ENCODE assay signal across 8 cellular contexts in the genomic region with DNA sequence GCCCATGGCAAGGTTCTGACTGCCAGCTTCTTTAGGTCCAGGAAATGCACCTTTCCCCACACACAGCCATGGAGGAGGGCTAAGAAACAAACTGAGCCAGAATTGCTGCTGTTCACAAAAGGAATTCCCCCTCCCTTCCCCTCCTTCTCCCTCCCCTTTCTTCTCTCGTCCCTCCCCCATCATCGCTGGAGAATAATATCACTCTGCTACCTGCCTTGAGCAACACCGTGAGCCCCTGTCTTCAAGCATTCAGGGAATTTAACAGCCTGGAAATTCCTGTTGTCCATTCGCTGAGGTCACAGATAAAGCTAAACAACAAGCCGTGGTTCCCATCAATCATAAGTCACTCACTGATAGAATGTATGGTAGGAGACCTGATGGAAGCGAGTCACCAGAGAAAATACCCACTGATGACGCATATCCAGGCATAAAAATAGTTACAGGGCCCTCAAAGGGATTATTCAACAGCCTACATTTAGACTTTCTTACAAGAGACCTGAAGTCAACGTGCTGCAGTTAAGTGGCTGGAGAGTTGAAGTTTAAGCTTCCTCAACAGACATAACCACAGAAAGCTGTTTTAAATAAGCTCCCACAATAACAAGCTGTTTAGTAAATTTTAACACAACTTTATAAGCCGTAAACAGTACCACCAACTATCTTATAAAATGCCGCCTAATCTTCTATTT. TPM values are rescaled to one million over a fixed set of nuclear protein-coding genes. Genes with fewer than 3 reads are reported as not detected.
DNase-seq lines count a peak whose midpoint lies in the region; ATAC-seq and TF ChIP-seq lines count a peak whose summit lies in the region.

No MANE protein-coding gene starts in this region.

- H3K4me1 ChIP-seq in ACC112 (ENCODE audit: control insufficient read depth, insufficient read depth, low read length, unreplicated experiment) (peaks cover 49% of the 10 kb centered on the region), gastroesophageal sphincter (peaks cover 8 to 56% (median 15%) of the 10 kb centered on the region in 3 donors)

- H3K4me3 Mint-ChIP-seq in osteocyte (ENCODE audit: unreplicated experiment) = peak overlapping the region; percentile 89

- peak; percentile 51 for DNase-seq in NOMO-1 treated with dmso at 0.1 percent for 144 hours (lab: John Stamatoyannopoulos, UW; ENCODE audit: unreplicated experiment)
- peak; percentile 15 for DNase-seq in activated effector memory CD4-positive, alpha-beta T cell treated with Interleukin-2 at 50 U/mL for 16 hours
- no peak for DNase-seq in osteocyte (ENCODE audit: extremely low spot score, unreplicated experiment)
- no peak for DNase-seq in mesenteric fat pad (ENCODE audit: low spot score)

- H2AFZ ChIP-seq in ACC112 (ENCODE audit: low read length, unreplicated experiment) = peak overlapping the region; percentile 6

- H3K4me1 Mint-ChIP-seq in osteocyte (ENCODE audit: unreplicated experiment) = peaks cover 53% of the 10 kb centered on the region

- peak; percentile 12 for TF ChIP-seq EP300 in gastroesophageal sphincter (IDR thresholded peaks at IDR 0.05)

- peak overlapping the region; percentile 62 for H3K4me3 ChIP-seq in ACC112 (ENCODE audit: low read depth, low read length)
- peak overlapping the region; percentile 40 to 48 for H3K4me3 ChIP-seq in gastroesophageal sphincter

- no peaks in the 10 kb centered on the region for H3K9me3 ChIP-seq in gastroesophageal sphincter

- H3K79me2 ChIP-seq in ACC112 (ENCODE audit: control insufficient read depth, insufficient read depth, low read length, unreplicated experiment) = peaks cover 48% of the 10 kb centered on the region

- WGBS in gastroesophageal sphincter (ENCODE audit: low coverage in 1 of 2), 2 donors = 13 to 28% methylated on average over 10 of the region's 10 CpGs

- H3K27me3 ChIP-seq in ACC112 (ENCODE audit: insufficient read depth, low read length) = no peaks in the 10 kb centered on the region
- H3K27me3 ChIP-seq in gastroesophageal sphincter = no peaks in the 10 kb centered on the region

- ATAC-seq in GM18511 (IDR thresholded peaks at IDR 0.05; ENCODE audit: unreplicated experiment) (peak; percentile 81), HG02970 (IDR thresholded peaks at IDR 0.05; ENCODE audit: low FRiP score, unreplicated experiment) (peak; percentile 61), gastroesophageal sphincter (peak; percentile 82)

- H3K27ac ChIP-seq in ACC112 (ENCODE audit: low read depth, low read length) (peak overlapping the region; percentile 95), gastroesophageal sphincter (peak overlapping the region; percentile 15 to 78 (median 69))

- no peaks in the 10 kb centered on the region for H3K36me3 Mint-ChIP-seq in osteocyte (ENCODE audit: unreplicated experiment)

- H3K36me3 ChIP-seq in ACC112 (ENCODE audit: insufficient read depth, low read length) (no peaks in the 10 kb centered on the region), gastroesophageal sphincter (no peaks in the 10 kb centered on the region)

- H3K9me3 Mint-ChIP-seq in osteocyte (ENCODE audit: unreplicated experiment) = no peaks in the 10 kb centered on the region

- TF ChIP-seq POLR2A in gastroesophageal sphincter (IDR thresholded peaks at IDR 0.05) = no peak

- no peak for TF ChIP-seq CTCF in gastroesophageal sphincter (IDR thresholded peaks at IDR 0.05)
- no peak for TF ChIP-seq CTCF in osteocyte (IDR thresholded peaks at IDR 0.05)

- no peaks in the 10 kb centered on the region for H3K27me3 Mint-ChIP-seq in osteocyte (ENCODE audit: unreplicated experiment)

- peak overlapping the region; percentile 98 for H3K27ac Mint-ChIP-seq in osteocyte (ENCODE audit: unreplicated experiment)

RNA-seq across cellular contexts. Expression of a gene that starts 59.7 kb away (rescaled TPM):
- total RNA-seq in gastroesophageal sphincter = 10 to 100 TPM; 17.1 to 28.1 (median 24.9) TPM
- total RNA-seq in osteocyte = 38.2 and 39.2 TPM in 2 replicates
- total RNA-seq in mesenteric fat pad = 13.2 TPM

Comparison
In these comparisons a context has a peak if more than half of its experiments do, and no peak if none do; other contexts are left out.
1. DNase-seq: peak in NOMO-1 treated with dmso at 0.1 percent for 144 hours (single experiment) and activated effector memory CD4-positive, alpha-beta T cell treated with Interleukin-2 at 50 U/mL for 16 hours (single experiment); none in osteocyte (single experiment) and mesenteric fat pad (single experiment).
2. Peak in every context shown above with its lines, with median percentiles within 50 percentile points of each other: ATAC-seq.